In the genomic region with DNA sequence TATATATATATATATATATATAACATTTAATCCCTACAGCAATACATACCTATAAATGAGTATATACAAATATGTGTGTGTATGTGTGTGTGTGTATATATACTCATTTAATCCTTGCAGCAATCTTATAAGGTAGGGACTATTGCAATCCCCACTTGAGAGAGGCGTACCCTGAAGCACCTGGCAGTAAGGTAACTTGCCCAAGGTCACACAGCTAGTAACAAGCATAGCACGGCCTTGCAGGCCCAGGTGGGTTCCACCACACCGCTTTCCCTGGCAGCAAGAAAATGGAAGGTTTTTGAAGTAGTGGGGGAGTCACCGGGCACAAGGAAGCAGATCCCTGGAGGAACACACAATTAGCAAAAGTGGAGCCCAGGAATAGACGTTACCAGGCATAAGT, we compare ENCODE assay signal across 1 cellular context.
TF ChIP-seq lines count a peak whose summit lies in the region.

No MANE protein-coding gene starts in this region.

TF ChIP-seq in H1, 55 proteins besides CTCF, POLR2A, EP300 and RAD21:
- TF ChIP-seq SIRT6 (IDR thresholded peaks at IDR 0.05; ENCODE audit: low read length) (no peak), TEAD4 (IDR thresholded peaks at IDR 0.05; ENCODE audit: low read depth, low read length) (no peak), HDAC6 (IDR thresholded peaks at IDR 0.05; ENCODE audit: low read depth, low read length) (no peak), SUZ12 (IDR thresholded peaks at IDR 0.05; ENCODE audit: low read length) (no peak), EGR1 (IDR thresholded peaks at IDR 0.05; ENCODE audit: borderline replicate concordance, low read depth, low read length) (no peak), RXRA (IDR thresholded peaks at IDR 0.05; ENCODE audit: insufficient read depth, low read depth, low read length) (no peak), EZH2 (IDR thresholded peaks at IDR 0.05; ENCODE audit: low read depth, low read length, severe bottlenecking) (no peak), HDAC2 (IDR thresholded peaks at IDR 0.05; ENCODE audit: borderline replicate concordance in 1 of 2, low read depth in 2 of 2, low read length in 2 of 2) (no peak), KDM5A (IDR thresholded peaks at IDR 0.05; ENCODE audit: low read length) (no peak), ZNF274 (IDR thresholded peaks at IDR 0.05; ENCODE audit: borderline replicate concordance, extremely low read depth, low read length) (no peak), POLR2AphosphoS5 (IDR thresholded peaks at IDR 0.05; ENCODE audit: low read depth, low read length) (no peak), TCF12 (IDR thresholded peaks at IDR 0.05; ENCODE audit: low read depth, low read length) (no peak)
- TF ChIP-seq, protein P1, sequence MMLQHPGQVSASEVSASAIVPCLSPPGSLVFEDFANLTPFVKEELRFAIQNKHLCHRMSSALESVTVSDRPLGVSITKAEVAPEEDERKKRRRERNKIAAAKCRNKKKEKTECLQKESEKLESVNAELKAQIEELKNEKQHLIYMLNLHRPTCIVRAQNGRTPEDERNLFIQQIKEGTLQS (IDR thresholded peaks at IDR 0.05; ENCODE audit: insufficient read depth, low read depth, low read length): no peak
